In the genomic region with DNA sequence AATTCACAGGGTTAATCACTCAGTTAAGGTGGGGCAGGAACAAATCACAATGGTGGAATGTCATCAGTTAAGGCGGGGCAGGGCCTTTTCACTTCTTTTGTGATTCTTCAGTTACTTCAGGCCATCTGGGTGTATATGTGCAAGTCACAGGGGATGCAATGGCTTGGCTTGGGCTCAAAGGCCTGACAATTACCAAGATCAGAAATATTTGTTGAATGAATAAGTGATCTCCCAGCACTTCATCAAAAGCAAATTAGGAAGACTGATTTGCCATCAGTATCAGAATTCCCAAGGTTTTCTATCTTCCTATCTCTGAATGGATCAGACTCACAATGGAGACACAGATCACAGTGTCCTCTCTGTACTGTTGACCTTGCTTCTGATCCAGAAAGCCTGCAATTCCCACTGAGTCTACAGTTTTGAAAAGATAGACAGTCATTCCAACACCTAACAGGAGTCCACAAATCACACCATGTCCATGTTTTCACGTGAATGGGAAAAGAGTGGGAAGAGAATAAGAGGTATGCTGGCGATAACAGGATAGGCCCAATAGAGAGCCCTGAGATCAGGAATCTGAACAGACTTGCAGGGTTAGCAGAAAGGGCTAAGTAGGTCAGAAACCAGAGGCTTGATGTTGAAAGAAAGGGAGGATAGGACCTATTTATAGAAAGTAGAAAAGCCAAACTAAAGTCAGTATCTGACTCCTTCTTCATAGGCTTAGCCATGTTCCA, we compare ENCODE assay signal across 36 cellular contexts.
DNase-seq lines count a peak whose midpoint lies in the region; ATAC-seq and TF ChIP-seq lines count a peak whose summit lies in the region.
"Had no signal": no experiment of that assay in that cellular context is flagged by ENCODE, and none has a peak within 500 bp of the region (broad histone marks: within the 10 kb centered on the region; RNA-seq: fewer than 3 reads in every experiment).

No MANE protein-coding gene starts in this region.

- peak overlapping the region; percentile 69 for H2AK5ac ChIP-seq in mesendoderm (ENCODE audit: low read length)

- peaks cover 0 to 10% of the 10 kb centered on the region in 2 donors for H3K4me1 ChIP-seq in esophagus (ENCODE audit: control insufficient read depth in 2 of 2, insufficient read depth in 2 of 2, low read length in 1 of 2)
- H3K4me1 ChIP-seq in mesendoderm (ENCODE audit: control insufficient read depth, low read depth, low read length): peaks cover 3% of the 10 kb centered on the region
- H3K4me1 ChIP-seq: Caco-2, gastrocnemius medialis, Peyer's patch, sigmoid colon had no signal

- H4K8ac ChIP-seq in mesendoderm (ENCODE audit: low read depth, low read length): no peak overlapping the region

- no peak overlapping the region for H3K18ac ChIP-seq in mesendoderm (ENCODE audit: low read length)

- H3K27ac ChIP-seq in C4-2B: peak overlapping the region; percentile 16; the same call in 1 of the 2 replicates
- peak overlapping the region; percentile 15 to 24 for H3K27ac ChIP-seq in esophagus (ENCODE audit: low read depth in 2 of 2, low read length in 1 of 2)
- H3K27ac ChIP-seq in mesendoderm (ENCODE audit: low read depth, low read length): no peak overlapping the region
- H3K27ac ChIP-seq: gastrocnemius medialis, neutrophil, Peyer's patch, sigmoid colon had no signal

- no peak overlapping the region for H3K23ac ChIP-seq in mesendoderm (ENCODE audit: low read length)

- H3K79me2 ChIP-seq in mesendoderm (ENCODE audit: control insufficient read depth, insufficient read depth, low read length): no peaks in the 10 kb centered on the region

- no peaks in the 10 kb centered on the region for H3K36me3 Mint-ChIP-seq in activated naive CD4-positive, alpha-beta T cell treated with anti-CD3 and anti-CD28 coated beads for 36 hours (ENCODE audit: low read depth)
- H3K36me3 Mint-ChIP-seq: activated CD8-positive, alpha-beta memory T cell treated with anti-CD3 and anti-CD28 coated beads, Interleukin-2, amount 10 ng/mL, durations not matched to agents 7 days and 5 days; immature natural killer cell; naive thymus-derived CD4-positive, alpha-beta T cell had no signal

- no peak overlapping the region for H2BK120ac ChIP-seq in mesendoderm (ENCODE audit: low read depth, low read length)

- H4K5ac ChIP-seq in mesendoderm (ENCODE audit: low read length): no peak overlapping the region

- CTCF ChIA-PET in activated naive CD4-positive, alpha-beta T cell treated with anti-CD3 and anti-CD28 coated beads for 36 hours (lab: Charles Lee): no interaction called here

- peak overlapping the region; percentile 73 for H3K56ac ChIP-seq in mesendoderm (ENCODE audit: low read length)

- WGBS in esophagus, 2 donors: 80 to 81% methylated on average over 2 to 3 of the region's 3 CpGs
- no CpG with 5 or more reads among the region's 3 CpGs for WGBS in mesendoderm (ENCODE audit: extremely low coverage, insufficient coverage, low lambda C conversion rate)

- peak; percentile 51 for DNase-seq in LoVo (ENCODE audit: low spot score)
- DNase-seq in mesendoderm: no peak
- DNase-seq in activated naive CD4-positive, alpha-beta T cell treated with anti-CD3 and anti-CD28 coated beads for 36 hours: no peak
- DNase-seq: activated CD4-positive, alpha-beta T cell treated with anti-CD3 and anti-CD28 coated beads, Interleukin-2, amount 50 U/mL, for 4 hours; activated CD8-positive, alpha-beta memory T cell treated with anti-CD3 and anti-CD28 coated beads, Interleukin-2, amount 10 ng/mL, durations not matched to agents 7 days and 5 days; activated gamma-delta T cell treated with Interleukin-2 at 50 U/mL for 16 hours; activated naive CD8-positive, alpha-beta T cell treated with anti-CD3 and anti-CD28 coated beads, Interleukin-2, amount 50 U/mL, for 24 hours; activated T-cell treated with anti-CD3 and anti-CD28 coated beads, Interleukin-2, amount 50 U/mL, for 4 hours; C1 segment of cervical spinal cord; Caco-2; DMS79; gastrocnemius medialis; GOT3; immature natural killer cell; IMR-90; midbrain; naive thymus-derived CD4-positive, alpha-beta T cell; NCI-H1092; NCI-H1694 treated with DMSO at 0.1 percent for 48 hours; NCI-H446; NCI-H748 treated with DMSO at 0.1 percent for 48 hours; Peyer's patch; SIG-M5; sigmoid colon; stimulated activated CD4-positive, alpha-beta T cell treated with anti-CD3 and anti-CD28 coated beads, Interleukin-12 subunit alpha, Interleukin-12 subunit beta, amount 100 ng/mL, for 4 hours; stimulated activated CD4-positive, alpha-beta T cell treated with anti-CD3 and anti-CD28 coated beads, Interleukin-2, amount 100 ng/mL, for 48 hours; stimulated activated naive CD8-positive, alpha-beta T cell treated with anti-CD3 and anti-CD28 coated beads, Interleukin-15, amount 100 ng/mL, for 72 hours had no signal

- no peak overlapping the region for H3K4me2 ChIP-seq in mesendoderm (ENCODE audit: low read length)

- H3K9me3 Mint-ChIP-seq in activated naive CD4-positive, alpha-beta T cell treated with anti-CD3 and anti-CD28 coated beads for 36 hours: no peaks in the 10 kb centered on the region
- H3K9me3 Mint-ChIP-seq: activated naive CD8-positive, alpha-beta T cell treated with anti-CD3 and anti-CD28 coated beads, Interleukin-2, amount 50 U/mL, for 24 hours; activated T-cell treated with anti-CD3 and anti-CD28 coated beads, Interleukin-2, amount 50 U/mL, for 4 hours; central memory CD8-positive, alpha-beta T cell; dendritic cell treated with granulocyte-macrophage colony-stimulating factor and Interleukin-4, amounts not matched to agents 40 ng/mL and 50 ng/mL, for 4 days; stimulated activated naive CD8-positive, alpha-beta T cell treated with anti-CD3 and anti-CD28 coated beads, Interleukin-15, amount 100 ng/mL, for 72 hours had no signal

- no peak overlapping the region for H3K4ac ChIP-seq in mesendoderm (ENCODE audit: low read depth, low read length)

- no peak overlapping the region for H3K4me3 ChIP-seq in esophagus (ENCODE audit: low read depth in 1 of 2, low read length in 2 of 2)
- no peak overlapping the region for H3K4me3 ChIP-seq in mesendoderm (ENCODE audit: low read length)
- H3K4me3 ChIP-seq: gastrocnemius medialis, Peyer's patch, sigmoid colon had no signal

- H2BK5ac ChIP-seq in mesendoderm (ENCODE audit: low read length): peak overlapping the region; percentile 80

- no peaks in the 10 kb centered on the region for H3K27me3 ChIP-seq in esophagus (ENCODE audit: control insufficient read depth in 1 of 2, insufficient read depth in 2 of 2, low read length in 2 of 2)
- no peaks in the 10 kb centered on the region for H3K27me3 ChIP-seq in mesendoderm (ENCODE audit: insufficient read depth, low read length, poor library complexity)
- H3K27me3 ChIP-seq: gastrocnemius medialis, neutrophil, Peyer's patch, sigmoid colon had no signal

- H3K27me3 Mint-ChIP-seq in activated naive CD4-positive, alpha-beta T cell treated with anti-CD3 and anti-CD28 coated beads for 36 hours (ENCODE audit: low read depth): peaks cover 5% of the 10 kb centered on the region
- H3K27me3 Mint-ChIP-seq: activated CD8-positive, alpha-beta memory T cell treated with anti-CD3 and anti-CD28 coated beads, Interleukin-2, amount 10 ng/mL, durations not matched to agents 7 days and 5 days had no signal

- no peak overlapping the region for H3K4me3 Mint-ChIP-seq in activated naive CD4-positive, alpha-beta T cell treated with anti-CD3 and anti-CD28 coated beads for 36 hours
- H3K4me3 Mint-ChIP-seq: activated CD8-positive, alpha-beta memory T cell treated with anti-CD3 and anti-CD28 coated beads, Interleukin-2, amount 10 ng/mL, durations not matched to agents 7 days and 5 days; activated naive CD8-positive, alpha-beta T cell treated with anti-CD3 and anti-CD28 coated beads, Interleukin-2, amount 50 U/mL, for 24 hours; activated T-cell treated with anti-CD3 and anti-CD28 coated beads, Interleukin-2, amount 50 U/mL, for 4 hours; central memory CD8-positive, alpha-beta T cell; dendritic cell treated with granulocyte-macrophage colony-stimulating factor and Interleukin-4, amounts not matched to agents 40 ng/mL and 50 ng/mL, for 4 days; immature natural killer cell; naive thymus-derived CD4-positive, alpha-beta T cell; stimulated activated naive CD8-positive, alpha-beta T cell treated with anti-CD3 and anti-CD28 coated beads, Interleukin-15, amount 100 ng/mL, for 72 hours had no signal

- H3K9me3 ChIP-seq in esophagus (ENCODE audit: control insufficient read depth in 2 of 2, insufficient read depth in 1 of 2, low read depth in 1 of 2, low read length in 1 of 2): no peaks in the 10 kb centered on the region
- H3K9me3 ChIP-seq: Caco-2, gastrocnemius medialis, neutrophil, Peyer's patch, sigmoid colon had no signal

- ATAC-seq in GM19452 (IDR thresholded peaks at IDR 0.05; ENCODE audit: unreplicated experiment) (no peak), GM18870 (IDR thresholded peaks at IDR 0.05; ENCODE audit: unreplicated experiment) (no peak)
- ATAC-seq: activated CD4-positive, CD25-positive, alpha-beta regulatory T cell treated with anti-CD3 and anti-CD28 coated beads, Interleukin-2, amount 50 U/mL, for 24 hours; activated CD8-positive, alpha-beta memory T cell treated with anti-CD3 and anti-CD28 coated beads, Interleukin-2, amount 10 ng/mL, durations not matched to agents 7 days and 5 days; activated naive CD8-positive, alpha-beta T cell treated with anti-CD3 and anti-CD28 coated beads, Interleukin-2, amount 50 U/mL, for 24 hours; activated T-cell treated with anti-CD3 and anti-CD28 coated beads, Interleukin-2, amount 50 U/mL, for 4 hours; gastrocnemius medialis; naive thymus-derived CD4-positive, alpha-beta T cell had no signal

- H3K27ac Mint-ChIP-seq in activated naive CD4-positive, alpha-beta T cell treated with anti-CD3 and anti-CD28 coated beads for 36 hours: no peak overlapping the region
- H3K27ac Mint-ChIP-seq: activated CD8-positive, alpha-beta memory T cell treated with anti-CD3 and anti-CD28 coated beads, Interleukin-2, amount 10 ng/mL, durations not matched to agents 7 days and 5 days; activated naive CD8-positive, alpha-beta T cell treated with anti-CD3 and anti-CD28 coated beads, Interleukin-2, amount 50 U/mL, for 24 hours; dendritic cell treated with granulocyte-macrophage colony-stimulating factor and Interleukin-4, amounts not matched to agents 40 ng/mL and 50 ng/mL, for 4 days; immature natural killer cell; naive thymus-derived CD4-positive, alpha-beta T cell; progenitor cell of endocrine pancreas; stimulated activated naive CD8-positive, alpha-beta T cell treated with anti-CD3 and anti-CD28 coated beads, Interleukin-15, amount 100 ng/mL, for 72 hours had no signal

- intact Hi-C loops in activated naive CD4-positive, alpha-beta T cell treated with anti-CD3 and anti-CD28 coated beads for 36 hours (cut with micrococcal nuclease): no loop called here

- H2BK15ac ChIP-seq in mesendoderm (replicated peaks; ENCODE audit: low read depth): no peak overlapping the region

- no peaks in the 10 kb centered on the region for H3K4me1 Mint-ChIP-seq in activated naive CD4-positive, alpha-beta T cell treated with anti-CD3 and anti-CD28 coated beads for 36 hours (ENCODE audit: low read depth)
- H3K4me1 Mint-ChIP-seq: activated CD8-positive, alpha-beta memory T cell treated with anti-CD3 and anti-CD28 coated beads, Interleukin-2, amount 10 ng/mL, durations not matched to agents 7 days and 5 days; activated naive CD8-positive, alpha-beta T cell treated with anti-CD3 and anti-CD28 coated beads, Interleukin-2, amount 50 U/mL, for 24 hours; central memory CD8-positive, alpha-beta T cell; immature natural killer cell; naive thymus-derived CD4-positive, alpha-beta T cell; stimulated activated naive CD8-positive, alpha-beta T cell treated with anti-CD3 and anti-CD28 coated beads, Interleukin-15, amount 100 ng/mL, for 72 hours had no signal

- TF ChIP-seq CTCF in C4-2B (conservative IDR thresholded peaks at IDR 0.05): no peak

- H3K36me3 ChIP-seq in esophagus (ENCODE audit: control insufficient read depth in 2 of 2, insufficient read depth in 2 of 2, low read length in 1 of 2) (no peaks in the 10 kb centered on the region), mesendoderm (ENCODE audit: control insufficient read depth, insufficient read depth, low read length) (no peaks in the 10 kb centered on the region)
- H3K36me3 ChIP-seq: gastrocnemius medialis, neutrophil, Peyer's patch, sigmoid colon had no signal

- H3K79me1 ChIP-seq in mesendoderm (ENCODE audit: low read length): no peaks in the 10 kb centered on the region

- no peak overlapping the region for H3K9ac ChIP-seq in mesendoderm (ENCODE audit: low read length)
